In genomic region chr1:115671176-115672062, GRCh38 we compare ENCODE assay signal across 13 cellular contexts. TPM values are rescaled to one million over a fixed set of nuclear protein-coding genes. Genes with fewer than 3 reads are reported as not detected.
A peak's percentile ranks its signal among the peaks of the same experiment; 100 is the strongest.
DNase-seq lines count a peak whose midpoint lies in the region; ATAC-seq and TF ChIP-seq lines count a peak whose summit lies in the region.
"Had no signal": no experiment of that assay in that cellular context is flagged by ENCODE, and none has a peak within 500 bp of the region (broad histone marks: within the 10 kb centered on the region; RNA-seq: fewer than 3 reads in every experiment).

No MANE protein-coding gene starts in this region.

- H3K79me2 ChIP-seq in mesendoderm (ENCODE audit: control insufficient read depth, insufficient read depth, low read length) (peaks cover 32% of the 10 kb centered on the region), GM23338 (replicated peaks; ENCODE audit: insufficient read depth) (no peaks in the 10 kb centered on the region)

- H3K79me1 ChIP-seq in mesendoderm (ENCODE audit: low read length): peaks cover 37% of the 10 kb centered on the region

- ATAC-seq in GM23338: no peak
- no peak for ATAC-seq in HG02885 (IDR thresholded peaks at IDR 0.05; ENCODE audit: poor library complexity, unreplicated experiment)
- no peak for ATAC-seq in GM18861 (IDR thresholded peaks at IDR 0.05; ENCODE audit: unreplicated experiment)

- no peak overlapping the region for H2BK120ac ChIP-seq in mesendoderm (ENCODE audit: low read depth, low read length)

- H3K27me3 ChIP-seq in mesendoderm (ENCODE audit: insufficient read depth, low read length, poor library complexity) (no peaks in the 10 kb centered on the region), GM23338 (ENCODE audit: insufficient read depth) (no peaks in the 10 kb centered on the region)

- peak; percentile 30 for DNase-seq in Ammon's horn (ENCODE audit: low spot score)
- DNase-seq in Jurkat, Clone E6-1 (ENCODE audit: low read depth, low spot score): no peak
- DNase-seq in astrocyte of the spinal cord (ENCODE audit: low read depth, low spot score): peak; percentile 67
- DNase-seq in mesendoderm: no peak
- no peak for DNase-seq in GM23338 (ENCODE audit: low spot score)
- DNase-seq in NCI-H748 treated with DMSO at 0.1 percent for 48 hours (lab: John Stamatoyannopoulos, UW): no peak
- DNase-seq: activated B cell treated with CpG ODN at 0.5 μM for 24 hours; activated naive CD8-positive, alpha-beta T cell treated with anti-CD3 and anti-CD28 coated beads for 36 hours; NCI-H446 had no signal

- peaks cover 5% of the 10 kb centered on the region; the same call in 1 of the 2 replicates for H4K20me1 ChIP-seq in GM23338 (replicated peaks; ENCODE audit: insufficient read depth)

- H3K23ac ChIP-seq in mesendoderm (ENCODE audit: low read length): peak overlapping the region; percentile 29

- H3K4me2 ChIP-seq in mesendoderm (ENCODE audit: low read length) (no peak overlapping the region), GM23338 (no peak overlapping the region)

- peak overlapping the region; percentile 65 for H3K4me3 ChIP-seq in Jurkat, Clone E6-1 (ENCODE audit: low read length)
- no peak overlapping the region for H3K4me3 ChIP-seq in astrocyte of the spinal cord (ENCODE audit: low read depth, low read length)
- no peak overlapping the region for H3K4me3 ChIP-seq in mesendoderm (ENCODE audit: low read length)
- no peak overlapping the region for H3K4me3 ChIP-seq in GM23338
- H3K4me3 ChIP-seq: lung had no signal

- H3K18ac ChIP-seq in mesendoderm (ENCODE audit: low read length): no peak overlapping the region

- H3K36me3 ChIP-seq in mesendoderm (ENCODE audit: control insufficient read depth, insufficient read depth, low read length): peaks cover 8% of the 10 kb centered on the region
- H3K36me3 ChIP-seq in GM23338 (ENCODE audit: insufficient read depth): no peaks in the 10 kb centered on the region

- WGBS in mesendoderm (ENCODE audit: extremely low coverage, insufficient coverage, low lambda C conversion rate): no CpG with 5 or more reads among the region's 20 CpGs

- no peak overlapping the region for H2BK15ac ChIP-seq in mesendoderm (replicated peaks; ENCODE audit: low read depth)

- H2BK5ac ChIP-seq in mesendoderm (ENCODE audit: low read length): no peak overlapping the region

- no peak overlapping the region for H3K27ac Mint-ChIP-seq in GM23338
- H3K27ac Mint-ChIP-seq: activated B cell treated with CpG ODN at 0.5 μM for 24 hours; activated naive CD8-positive, alpha-beta T cell treated with anti-CD3 and anti-CD28 coated beads for 36 hours had no signal

- in situ Hi-C loops in astrocyte of the spinal cord (cut with HindIII; ENCODE audit: low sequenced_read_pairs): no loop called here

- no peak overlapping the region for H3K9ac ChIP-seq in mesendoderm (ENCODE audit: low read length)

- no peaks in the 10 kb centered on the region for H3K4me1 ChIP-seq in mesendoderm (ENCODE audit: control insufficient read depth, low read depth, low read length)
- H3K4me1 ChIP-seq in GM23338 (ENCODE audit: insufficient read depth): no peaks in the 10 kb centered on the region

- no peaks in the 10 kb centered on the region for H3F3A ChIP-seq in GM23338 (replicated peaks; ENCODE audit: low read depth)

- no peak overlapping the region for H2AK5ac ChIP-seq in mesendoderm (ENCODE audit: low read length)

- H2AFZ ChIP-seq in GM23338: no peak overlapping the region

- no peaks in the 10 kb centered on the region for H3K27me3 Mint-ChIP-seq in GM23338 (ENCODE audit: insufficient read depth, low read depth, poor library complexity)
- H3K27me3 Mint-ChIP-seq: activated B cell treated with CpG ODN at 0.5 μM for 24 hours had no signal

- no peak overlapping the region for H3K4me3 Mint-ChIP-seq in GM23338
- H3K4me3 Mint-ChIP-seq: activated B cell treated with CpG ODN at 0.5 μM for 24 hours; activated naive CD8-positive, alpha-beta T cell treated with anti-CD3 and anti-CD28 coated beads for 36 hours had no signal

- TF ChIP-seq CTCF in astrocyte of the spinal cord (IDR thresholded peaks at IDR 0.05; ENCODE audit: low read depth, low read length) (peak; percentile 20), GM23338 (conservative IDR thresholded peaks at IDR 0.05; ENCODE audit: low read depth in 2 of 2) (no peak)

- H4K8ac ChIP-seq in mesendoderm (ENCODE audit: low read depth, low read length): no peak overlapping the region

- peaks cover 22% of the 10 kb centered on the region for H3K36me3 Mint-ChIP-seq in GM23338 (ENCODE audit: low read depth)

- H3K56ac ChIP-seq in mesendoderm (ENCODE audit: low read length): peak overlapping the region; percentile 17

- H3K27ac ChIP-seq in mesendoderm (ENCODE audit: low read depth, low read length) (no peak overlapping the region), GM23338 (ENCODE audit: low read depth) (no peak overlapping the region)
- H3K27ac ChIP-seq: C4-2B had no signal

- H3K9me2 ChIP-seq in GM23338 (ENCODE audit: insufficient read depth): 0 out of 2 replicates have a peak, but pooled peaks cover 4% of the 10 kb centered on the region

- no peak overlapping the region for H3K4ac ChIP-seq in mesendoderm (ENCODE audit: low read depth, low read length)

- no peaks in the 10 kb centered on the region for H3K9me3 Mint-ChIP-seq in GM23338
- H3K9me3 Mint-ChIP-seq: activated B cell treated with CpG ODN at 0.5 μM for 24 hours; activated naive CD8-positive, alpha-beta T cell treated with anti-CD3 and anti-CD28 coated beads for 36 hours had no signal

- H4K5ac ChIP-seq in mesendoderm (ENCODE audit: low read length): no peak overlapping the region

- peaks cover 2% of the 10 kb centered on the region; the same call in 1 of the 3 replicates for H3K4me1 Mint-ChIP-seq in GM23338
- H3K4me1 Mint-ChIP-seq: activated B cell treated with CpG ODN at 0.5 μM for 24 hours; activated naive CD8-positive, alpha-beta T cell treated with anti-CD3 and anti-CD28 coated beads for 36 hours had no signal

TF ChIP-seq in GM23338, 12 proteins besides CTCF, POLR2A, EP300 and RAD21 (continues in another document):
- TF ChIP-seq EZH2phosphoT487 (IDR thresholded peaks at IDR 0.05; ENCODE audit: unreplicated experiment): no peak
- no peak for TF ChIP-seq ZNF114 (CRISPR knock-in tag; IDR thresholded peaks at IDR 0.05)
- no peak for TF ChIP-seq STAT1 (IDR thresholded peaks at IDR 0.05; ENCODE audit: unreplicated experiment)
- no peak for TF ChIP-seq EZH2 (IDR thresholded peaks at IDR 0.05; ENCODE audit: low read depth, unreplicated experiment)
- no peak for TF ChIP-seq ETS1 (IDR thresholded peaks at IDR 0.05)
- no peak for TF ChIP-seq REST (IDR thresholded peaks at IDR 0.05; ENCODE audit: unreplicated experiment)

RNA-seq across cellular contexts. Expression of gene VANGL1, which starts 29.6 kb away (rescaled TPM):
- polyA plus RNA-seq in Jurkat, Clone E6-1 (2012; ENCODE audit: insufficient read depth, insufficient read length): 54.8 TPM
- polyA plus RNA-seq in mesendoderm (2013, experiment 1 of 2): 71.3 TPM
- polyA plus RNA-seq in mesendoderm (2013, experiment 2 of 2): 69.6 TPM
- 11.7 and 14.4 TPM in 2 replicates for total RNA-seq in GM23338 (2014; rRNA removed; shearing (Covaris generic))
- 3.3 and 4.4 TPM in 2 replicates for polyA plus RNA-seq in GM23338 (2016; fragmentation: Nextera tagmentation; extraction: Ambion mirVana)

Comparison
In these comparisons a context has a peak if more than half of its experiments do, and no peak if none do; other contexts are left out.
1. DNase-seq: peak in Ammon's horn (single experiment) and astrocyte of the spinal cord (single experiment); none in Jurkat, Clone E6-1 (single experiment), mesendoderm (single experiment), GM23338 (single experiment) and NCI-H748 treated with DMSO at 0.1 percent for 48 hours (single experiment).